Comparison of ENCODE assay signal across 16 cellular contexts in genomic region chr22:31738566-31738965, GRCh38. TPM values are rescaled to one million over a fixed set of nuclear protein-coding genes. Genes with fewer than 3 reads are reported as not detected.
DNase-seq lines count a peak whose midpoint lies in the region; ATAC-seq lines count a peak whose summit lies in the region.
"Had no signal": no experiment of that assay in that cellular context is flagged by ENCODE, and none has a peak within 500 bp of the region (broad histone marks: within the 10 kb centered on the region; RNA-seq: fewer than 3 reads in every experiment).

No MANE protein-coding gene starts in this region.

- H3K27me3 Mint-ChIP-seq in T-helper 17 cell: no peaks in the 10 kb centered on the region
- H3K27me3 Mint-ChIP-seq: B cell; stimulated activated naive CD8-positive, alpha-beta T cell treated with anti-CD3 and anti-CD28 coated beads, Interleukin-15, Interleukin-2, amounts not matched to agents 100 ng/mL and 50 ng/mL, for 24 hours had no signal

- intact Hi-C loops in left ventricle myocardium superior (cut with micrococcal nuclease) (no loop called here), cardiac septum (cut with DNase I) (no loop called here)

- no peak for DNase-seq in left ventricle myocardium superior
- DNase-seq in cardiac septum (ENCODE audit: low spot score): no peak
- no peak for DNase-seq in T-helper 17 cell
- no peak for DNase-seq in DMS153 treated with DMSO at 0.1 percent for 48 hours (lab: John Stamatoyannopoulos, UW; ENCODE audit: unreplicated experiment)
- no peak for DNase-seq in activated effector memory CD4-positive, alpha-beta T cell treated with anti-CD3 and anti-CD28 coated beads, Interleukin-2, amount 50 U/mL, for 16 hours
- DNase-seq in cortex of kidney (lab: John Stamatoyannopoulos, UW): no peak
- no peak for DNase-seq in NCI-H146 (lab: John Stamatoyannopoulos, UW)
- DNase-seq: DMS79, H7, MM.1S, NCI-H2081, NCI-H748 treated with DMSO at 0.1 percent for 48 hours, ovary had no signal

- H3K4me3 Mint-ChIP-seq in T-helper 17 cell: no peak overlapping the region
- H3K4me3 Mint-ChIP-seq: B cell; stimulated activated naive CD8-positive, alpha-beta T cell treated with anti-CD3 and anti-CD28 coated beads, Interleukin-15, Interleukin-2, amounts not matched to agents 100 ng/mL and 50 ng/mL, for 24 hours had no signal

- ATAC-seq in left ventricle myocardium superior (peak; percentile 43), T-helper 17 cell (no peak), esophagus mucosa (peak; percentile 36)

- H3K4me1 Mint-ChIP-seq in T-helper 17 cell: peaks cover 21% of the 10 kb centered on the region

- peak overlapping the region; percentile 78 for H3K27ac Mint-ChIP-seq in T-helper 17 cell
- H3K27ac Mint-ChIP-seq: B cell; stimulated activated naive CD8-positive, alpha-beta T cell treated with anti-CD3 and anti-CD28 coated beads, Interleukin-15, Interleukin-2, amounts not matched to agents 100 ng/mL and 50 ng/mL, for 24 hours had no signal

- no peaks in the 10 kb centered on the region for H3K9me3 ChIP-seq in T-helper 17 cell (ENCODE audit: control insufficient read depth, low read length, poor library complexity, severe bottlenecking)
- H3K9me3 ChIP-seq: ovary had no signal

- peaks cover 5% of the 10 kb centered on the region for H3K36me3 Mint-ChIP-seq in T-helper 17 cell (ENCODE audit: low read depth)

RNA-seq across cellular contexts. Expression of gene PRR14L, which starts 11.4 kb away (rescaled TPM):
- total RNA-seq in left ventricle myocardium superior (16.4 TPM), cardiac septum (16.1 TPM), T-helper 17 cell (10 to 100 TPM; 36.2 to 38.2 TPM), esophagus mucosa (36.9 TPM)

RNA-seq across cellular contexts. Expression of gene DEPDC5, which starts 15.3 kb away (rescaled TPM):
- 16.7 TPM for total RNA-seq in left ventricle myocardium superior
- total RNA-seq in cardiac septum: 11.8 TPM
- 10 to 100 TPM; 37.6 to 44.0 TPM for total RNA-seq in T-helper 17 cell
- 17.7 TPM for total RNA-seq in esophagus mucosa
